1 cellular context compared by ENCODE assay signal in the genomic region with DNA sequence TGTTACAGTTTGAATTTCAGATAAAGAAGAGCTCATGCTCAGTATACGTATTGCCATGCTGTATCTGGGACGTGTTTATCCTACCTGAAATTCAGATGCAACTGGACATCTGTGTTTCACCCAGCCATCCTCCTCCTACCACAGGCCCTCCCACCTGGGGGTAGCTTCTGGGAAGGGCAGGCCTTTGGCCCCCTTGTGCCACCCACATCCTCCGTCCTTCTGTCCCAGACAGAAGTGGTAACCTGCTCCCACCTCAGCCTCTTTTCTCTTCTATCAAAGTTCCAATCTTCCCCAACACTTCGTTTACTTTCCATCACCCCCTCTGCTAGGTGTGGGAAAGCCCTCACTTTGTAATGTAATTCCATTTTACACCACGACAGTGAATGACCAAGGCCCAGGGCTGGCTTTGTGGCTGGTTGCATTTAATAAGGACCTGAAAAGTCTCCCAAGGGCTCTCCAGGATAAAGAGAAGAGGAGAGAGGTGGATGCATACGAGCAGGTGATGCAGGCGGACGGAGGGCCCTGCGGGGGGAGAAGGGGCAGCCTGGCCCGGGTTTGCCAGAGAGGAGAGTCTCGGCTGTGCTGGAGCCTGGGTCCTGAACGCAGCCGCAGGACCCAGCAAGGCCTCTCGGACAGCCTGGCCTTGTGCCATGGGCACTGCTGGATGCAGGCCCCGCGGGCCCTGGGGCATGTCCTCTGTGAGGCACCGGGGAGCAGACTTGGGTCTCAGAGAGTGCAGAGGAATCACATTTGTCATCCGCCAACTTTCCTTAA.
TF ChIP-seq lines count a peak whose summit lies in the region.

No MANE protein-coding gene starts in this region.

TF ChIP-seq in H1, 55 proteins besides CTCF, POLR2A, EP300 and RAD21:
- TF ChIP-seq EZH2 (IDR thresholded peaks at IDR 0.05; ENCODE audit: low read depth, low read length, severe bottlenecking) (no peak), USF2 (IDR thresholded peaks at IDR 0.05; ENCODE audit: low read length) (no peak), KDM4A (IDR thresholded peaks at IDR 0.05; ENCODE audit: low read depth, low read length, severe bottlenecking) (no peak), HDAC6 (IDR thresholded peaks at IDR 0.05; ENCODE audit: low read depth, low read length) (no peak), ATF3 (IDR thresholded peaks at IDR 0.05; ENCODE audit: insufficient read depth, low read depth, low read length) (no peak), SP4 (IDR thresholded peaks at IDR 0.05; ENCODE audit: low read length) (no peak), SP1 (IDR thresholded peaks at IDR 0.05; ENCODE audit: low read depth, low read length) (no peak), BCL11A (IDR thresholded peaks at IDR 0.05; ENCODE audit: low read depth in 2 of 2, low read length in 2 of 2) (no peak), JUND (IDR thresholded peaks at IDR 0.05; ENCODE audit: low read length) (no peak), SUZ12 (IDR thresholded peaks at IDR 0.05; ENCODE audit: low read length) (no peak), BRCA1 (IDR thresholded peaks at IDR 0.05; ENCODE audit: low read depth, low read length) (no peak), POU5F1 (IDR thresholded peaks at IDR 0.05; ENCODE audit: low read depth, low read length) (no peak), PHF8 (conservative IDR thresholded peaks at IDR 0.05; ENCODE audit: low read depth, low read length) (no peak), MAFK (IDR thresholded peaks at IDR 0.05; ENCODE audit: low read depth, low read length) (no peak), JUN (IDR thresholded peaks at IDR 0.05; ENCODE audit: low read depth, low read length) (no peak), CHD1 (IDR thresholded peaks at IDR 0.05; ENCODE audit: low read depth, low read length) (no peak), TCF12 (IDR thresholded peaks at IDR 0.05; ENCODE audit: low read depth, low read length) (no peak), KDM1A (IDR thresholded peaks at IDR 0.05; ENCODE audit: borderline replicate concordance, low read length) (no peak), HDAC2 (IDR thresholded peaks at IDR 0.05; ENCODE audit: borderline replicate concordance in 1 of 2, low read depth in 2 of 2, low read length in 2 of 2) (no peak)
- TF ChIP-seq, protein P1, sequence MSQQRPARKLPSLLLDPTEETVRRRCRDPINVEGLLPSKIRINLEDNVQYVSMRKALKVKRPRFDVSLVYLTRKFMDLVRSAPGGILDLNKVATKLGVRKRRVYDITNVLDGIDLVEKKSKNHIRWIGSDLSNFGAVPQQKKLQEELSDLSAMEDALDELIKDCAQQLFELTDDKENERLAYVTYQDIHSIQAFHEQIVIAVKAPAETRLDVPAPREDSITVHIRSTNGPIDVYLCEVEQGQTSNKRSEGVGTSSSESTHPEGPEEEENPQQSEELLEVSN (IDR thresholded peaks at IDR 0.05) = no peak
